Comparison of ENCODE assay signal across 8 cellular contexts in the genomic region with DNA sequence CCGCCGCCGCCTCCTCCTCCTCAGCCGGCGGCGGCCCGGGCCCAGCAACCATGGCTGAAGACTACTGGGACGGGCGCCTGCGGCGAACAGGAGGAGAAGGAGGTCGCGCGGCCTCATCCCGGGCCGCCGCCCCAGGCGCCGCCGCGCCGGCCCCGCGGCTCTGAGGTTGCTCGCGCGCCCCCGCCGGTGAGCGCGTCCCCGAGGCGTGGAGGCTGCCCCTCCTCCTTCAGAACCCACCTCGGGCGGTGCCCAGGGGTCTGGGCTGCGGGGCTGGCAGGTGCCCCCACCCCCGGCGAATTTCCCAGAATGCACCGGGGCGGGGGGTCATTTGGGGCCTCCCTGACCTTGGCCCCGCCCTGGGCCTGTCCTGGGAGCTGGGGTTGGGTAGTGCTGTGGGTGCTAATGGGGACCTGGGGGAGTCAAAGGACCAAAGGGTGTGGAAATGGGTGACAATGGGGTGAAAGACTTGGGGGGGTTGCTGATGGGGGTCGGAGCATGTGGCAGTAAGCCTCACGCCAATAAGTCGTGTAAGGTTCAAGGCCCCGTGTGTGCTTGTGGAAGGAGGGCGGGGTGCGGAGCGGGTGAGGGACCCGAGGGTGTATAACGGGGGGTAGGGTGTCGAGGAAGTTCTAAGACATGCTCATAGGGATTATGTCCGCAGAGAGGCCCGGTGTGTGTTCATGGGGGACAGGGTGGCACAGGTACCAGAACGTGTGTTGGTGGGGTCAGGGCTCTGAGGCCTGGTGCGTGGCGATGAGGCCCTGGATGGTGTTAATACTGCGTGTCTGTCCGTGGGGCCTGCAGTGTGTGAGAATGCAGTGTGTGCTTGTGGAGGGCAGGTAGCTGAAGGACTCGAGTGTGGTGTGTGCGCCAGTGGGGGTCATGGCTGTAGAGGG. TPM values are rescaled to one million over a fixed set of nuclear protein-coding genes. Genes with fewer than 3 reads are reported as not detected.
DNase-seq lines count a peak whose midpoint lies in the region; ATAC-seq and TF ChIP-seq lines count a peak whose summit lies in the region.

No MANE protein-coding gene starts in this region.

- H3K27me3 ChIP-seq in DND-41 (ENCODE audit: insufficient read depth, low read length, poor library complexity) (no peaks in the 10 kb centered on the region), KMS-11 (ENCODE audit: insufficient read depth, low read depth) (no peaks in the 10 kb centered on the region), esophagus (ENCODE audit: control insufficient read depth in 1 of 2, insufficient read depth in 2 of 2, low read length in 2 of 2) (no peaks in the 10 kb centered on the region), tibial artery (no peaks in the 10 kb centered on the region)

- WGBS in esophagus, 2 donors: 1 to 13% methylated on average over 41 to 59 of the region's 60 CpGs

- H3K4me2 ChIP-seq in DND-41 (ENCODE audit: insufficient read depth, low read length) (peak overlapping the region; percentile 74), KMS-11 (peak overlapping the region; percentile 68)

- no peak for TF ChIP-seq CTCF in DND-41 (IDR thresholded peaks at IDR 0.05; ENCODE audit: borderline replicate concordance, extremely low read depth, low read length, poor library complexity, severe bottlenecking)
- TF ChIP-seq CTCF in KMS-11 (conservative IDR thresholded peaks at IDR 0.05; ENCODE audit: low read depth, low read length): no peak
- no peak for TF ChIP-seq CTCF in nephron (IDR thresholded peaks at IDR 0.05; ENCODE audit: unreplicated experiment in 3 of 3)
- TF ChIP-seq CTCF in tibial artery (IDR thresholded peaks at IDR 0.05): no peak

- H3K4me3 ChIP-seq in DND-41 (ENCODE audit: low read depth in 1 of 2, low read length in 2 of 2): peak overlapping the region; percentile 59 to 81; a peak in 3 of 4 replicates
- H3K4me3 ChIP-seq in KMS-11 (IDR thresholded peaks at IDR 0.05; ENCODE audit: insufficient read depth, low read depth, low read length): no peak overlapping the region
- H3K4me3 ChIP-seq in esophagus (ENCODE audit: low read depth in 1 of 2, low read length in 2 of 2): peak overlapping the region; percentile 73 to 93
- peak overlapping the region; percentile 88 to 93 for H3K4me3 ChIP-seq in tibial artery

- ATAC-seq in DND-41 (ENCODE audit: insufficient read depth, low read depth) (no peak), GM21529 (IDR thresholded peaks at IDR 0.05; ENCODE audit: unreplicated experiment) (no peak)

- H3K4me1 Mint-ChIP-seq in nephron: peaks cover 32% of the 10 kb centered on the region

- H3K27me3 Mint-ChIP-seq in nephron (ENCODE audit: low read depth): no peaks in the 10 kb centered on the region

- H3K36me3 ChIP-seq in DND-41 (ENCODE audit: insufficient read depth, low read length): peaks cover 67% of the 10 kb centered on the region
- no peaks in the 10 kb centered on the region for H3K36me3 ChIP-seq in KMS-11 (ENCODE audit: insufficient read depth)
- peaks cover 11 to 25% of the 10 kb centered on the region in 2 donors for H3K36me3 ChIP-seq in esophagus (ENCODE audit: control insufficient read depth in 2 of 2, insufficient read depth in 2 of 2, low read length in 1 of 2)
- peaks cover 5 to 36% (median 34%) of the 10 kb centered on the region in 3 donors for H3K36me3 ChIP-seq in tibial artery

- no peaks in the 10 kb centered on the region for H3K9me3 Mint-ChIP-seq in nephron

- H3K4me3 Mint-ChIP-seq in nephron: peak overlapping the region; percentile 91 to 96 (median 94)

- peaks cover 50% of the 10 kb centered on the region for H3K79me2 ChIP-seq in DND-41 (ENCODE audit: insufficient read depth, low read length)
- peaks cover 32% of the 10 kb centered on the region for H3K79me2 ChIP-seq in KMS-11 (ENCODE audit: insufficient read depth, low read depth)

- peak overlapping the region; percentile 94 for H2AFZ ChIP-seq in DND-41 (ENCODE audit: low read depth, low read length)
- H2AFZ ChIP-seq in KMS-11 (ENCODE audit: low read depth): 0 out of 2 replicates have a peak overlapping the region, but pooled peaks have one; percentile 64

- peak; percentile 56 for DNase-seq in DND-41
- DNase-seq in activated T-cell treated with anti-CD3 and anti-CD28 coated beads for 1 hour (ENCODE audit: low read depth): peak; percentile 23
- DNase-seq in tibial artery: peak; percentile 36 to 73
- DNase-seq in AML-193 (lab: John Stamatoyannopoulos, UW): no peak

- H3K27ac Mint-ChIP-seq in nephron: peak overlapping the region; percentile 84 to 99 (median 94)

- H3K27ac ChIP-seq in DND-41 (ENCODE audit: low read length) (peak overlapping the region; percentile 99), KMS-11 (peak overlapping the region; percentile 92), esophagus (ENCODE audit: low read depth in 2 of 2, low read length in 1 of 2) (peak overlapping the region; percentile 96 to 97), tibial artery (peak overlapping the region; percentile 94 to 96)

- H3K9ac ChIP-seq in DND-41 (ENCODE audit: low read depth, low read length) (peak overlapping the region; percentile 100), KMS-11 (peak overlapping the region; percentile 95)

- H3K36me3 Mint-ChIP-seq in nephron (ENCODE audit: low read depth): peaks cover 45% of the 10 kb centered on the region

- H4K20me1 ChIP-seq in DND-41 (ENCODE audit: insufficient read depth, low read length) (peaks cover 47% of the 10 kb centered on the region), KMS-11 (ENCODE audit: insufficient read depth) (no peaks in the 10 kb centered on the region)

- H3K9me3 ChIP-seq in DND-41 (ENCODE audit: insufficient read depth, low read length, severe bottlenecking) (no peaks in the 10 kb centered on the region), esophagus (ENCODE audit: control insufficient read depth in 2 of 2, insufficient read depth in 1 of 2, low read depth in 1 of 2, low read length in 1 of 2) (no peaks in the 10 kb centered on the region), tibial artery (no peaks in the 10 kb centered on the region)

- H3K4me1 ChIP-seq in DND-41 (ENCODE audit: insufficient read depth, low read length) (peaks cover 57% of the 10 kb centered on the region), KMS-11 (ENCODE audit: low read depth, poor library complexity, severe bottlenecking) (peaks cover 15% of the 10 kb centered on the region), esophagus (ENCODE audit: control insufficient read depth in 2 of 2, insufficient read depth in 2 of 2, low read length in 1 of 2) (peaks cover 0 to 13% of the 10 kb centered on the region in 2 donors), tibial artery (peaks cover 0 to 28% (median 21%) of the 10 kb centered on the region in 4 donors)

- intact Hi-C loops in tibial artery (cut with DNase I; ENCODE audit: low total_unique reads): no loop called here

RNA-seq across cellular contexts. Expression of a gene that starts 0.7 kb away (rescaled TPM):
- polyA plus RNA-seq in esophagus: 10 to 100 TPM; 47.5 to 59.8 TPM

RNA-seq across cellular contexts. Expression of a gene that starts 13.6 kb away (rescaled TPM):
- 10 to 100 TPM; 11.3 to 13.6 TPM for polyA plus RNA-seq in esophagus

RNA-seq across cellular contexts. Expression of a gene that starts 25.5 kb away (rescaled TPM):
- 100 to 1,000 TPM; 111 to 126 TPM for polyA plus RNA-seq in esophagus

Comparison
In these comparisons a context has a peak if more than half of its experiments do, and no peak if none do; other contexts are left out.
1. DNase-seq: peak in DND-41 (single experiment), activated T-cell treated with anti-CD3 and anti-CD28 coated beads for 1 hour (single experiment) and tibial artery (2 of 2); none in AML-193 (0 of 2).
2. Peak in every context shown above with its lines, with median percentiles within 50 percentile points of each other: H3K27ac ChIP-seq.